ENCODE assay signal across 1 cellular context in the genomic region with DNA sequence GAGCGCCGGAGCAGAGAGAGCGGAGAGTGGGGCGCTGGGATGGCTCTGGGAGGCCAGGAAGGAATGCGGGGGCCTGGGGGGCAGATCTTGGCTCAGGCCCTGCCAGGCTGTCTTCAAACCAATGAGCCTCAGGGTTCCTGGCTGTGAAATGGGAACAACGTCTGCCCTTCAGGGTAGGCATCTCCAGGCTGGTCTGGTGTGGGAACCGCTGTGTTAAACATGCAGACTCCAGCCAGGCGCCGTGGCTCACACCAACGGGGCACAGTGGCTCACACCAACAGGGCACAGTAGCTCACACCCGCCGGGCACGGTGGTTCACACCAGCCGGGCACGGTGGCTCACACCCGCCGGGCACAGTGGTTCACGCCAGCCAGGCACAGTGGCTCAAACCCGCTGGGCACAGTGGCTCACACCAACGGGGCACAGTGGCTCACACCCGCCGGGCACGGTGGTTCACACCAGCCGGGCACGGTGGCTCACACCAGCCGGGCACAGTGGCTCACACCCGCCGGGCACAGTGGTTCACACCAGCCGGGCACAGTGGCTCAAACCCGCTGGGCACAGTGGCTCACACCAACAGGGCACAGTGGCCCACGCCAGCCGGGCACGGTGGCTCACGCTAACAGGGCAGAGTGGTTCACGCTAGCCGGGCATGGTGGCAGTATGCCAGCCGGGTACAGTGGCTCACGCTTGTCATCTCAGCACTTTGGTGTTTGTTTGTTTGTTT.
TF ChIP-seq lines count a peak whose summit lies in the region.

No MANE protein-coding gene starts in this region.

TF ChIP-seq in HepG2, 621 proteins besides CTCF, POLR2A, EP300 and RAD21 (continued from another document and continues in another):
- no peak for TF ChIP-seq GPBP1L1 (CRISPR knock-in tag; IDR thresholded peaks at IDR 0.05)
- no peak for TF ChIP-seq KMT2A (CRISPR knock-in tag; IDR thresholded peaks at IDR 0.05)
- TF ChIP-seq ZNF747 (CRISPR knock-in tag; IDR thresholded peaks at IDR 0.05; ENCODE audit: borderline replicate concordance) = no peak
- no peak for TF ChIP-seq HNF4A (CRISPR knock-in tag; IDR thresholded peaks at IDR 0.05)
- TF ChIP-seq PAF1 (CRISPR knock-in tag; IDR thresholded peaks at IDR 0.05) = no peak
- peak; percentile 97 for TF ChIP-seq ZNF629 (CRISPR knock-in tag; conservative IDR thresholded peaks at IDR 0.05)
- no peak for TF ChIP-seq ZNF34 (CRISPR knock-in tag; IDR thresholded peaks at IDR 0.05; ENCODE audit: borderline replicate concordance)
- no peak for TF ChIP-seq HMGXB3 (CRISPR knock-in tag; IDR thresholded peaks at IDR 0.05; ENCODE audit: borderline replicate concordance)
- TF ChIP-seq HHEX (CRISPR knock-in tag; IDR thresholded peaks at IDR 0.05) = no peak
- TF ChIP-seq HIC2 (CRISPR knock-in tag; IDR thresholded peaks at IDR 0.05; ENCODE audit: low read depth) = peak; percentile 63; the same call in 1 of the 2 replicates
- TF ChIP-seq ZNF776 (CRISPR knock-in tag; IDR thresholded peaks at IDR 0.05) = no peak
- TF ChIP-seq MBD4 (IDR thresholded peaks at IDR 0.05; ENCODE audit: borderline replicate concordance, low read length) = no peak
- peak; percentile 81 for TF ChIP-seq ZNF18 (CRISPR knock-in tag; IDR thresholded peaks at IDR 0.05; ENCODE audit: insufficient replicate concordance)
- TF ChIP-seq, protein P1, sequence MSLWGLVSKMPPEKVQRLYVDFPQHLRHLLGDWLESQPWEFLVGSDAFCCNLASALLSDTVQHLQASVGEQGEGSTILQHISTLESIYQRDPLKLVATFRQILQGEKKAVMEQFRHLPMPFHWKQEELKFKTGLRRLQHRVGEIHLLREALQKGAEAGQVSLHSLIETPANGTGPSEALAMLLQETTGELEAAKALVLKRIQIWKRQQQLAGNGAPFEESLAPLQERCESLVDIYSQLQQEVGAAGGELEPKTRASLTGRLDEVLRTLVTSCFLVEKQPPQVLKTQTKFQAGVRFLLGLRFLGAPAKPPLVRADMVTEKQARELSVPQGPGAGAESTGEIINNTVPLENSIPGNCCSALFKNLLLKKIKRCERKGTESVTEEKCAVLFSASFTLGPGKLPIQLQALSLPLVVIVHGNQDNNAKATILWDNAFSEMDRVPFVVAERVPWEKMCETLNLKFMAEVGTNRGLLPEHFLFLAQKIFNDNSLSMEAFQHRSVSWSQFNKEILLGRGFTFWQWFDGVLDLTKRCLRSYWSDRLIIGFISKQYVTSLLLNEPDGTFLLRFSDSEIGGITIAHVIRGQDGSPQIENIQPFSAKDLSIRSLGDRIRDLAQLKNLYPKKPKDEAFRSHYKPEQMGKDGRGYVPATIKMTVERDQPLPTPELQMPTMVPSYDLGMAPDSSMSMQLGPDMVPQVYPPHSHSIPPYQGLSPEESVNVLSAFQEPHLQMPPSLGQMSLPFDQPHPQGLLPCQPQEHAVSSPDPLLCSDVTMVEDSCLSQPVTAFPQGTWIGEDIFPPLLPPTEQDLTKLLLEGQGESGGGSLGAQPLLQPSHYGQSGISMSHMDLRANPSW (CRISPR knock-in tag; IDR thresholded peaks at IDR 0.05; ENCODE audit: borderline replicate concordance) = no peak
- TF ChIP-seq, protein P2, sequence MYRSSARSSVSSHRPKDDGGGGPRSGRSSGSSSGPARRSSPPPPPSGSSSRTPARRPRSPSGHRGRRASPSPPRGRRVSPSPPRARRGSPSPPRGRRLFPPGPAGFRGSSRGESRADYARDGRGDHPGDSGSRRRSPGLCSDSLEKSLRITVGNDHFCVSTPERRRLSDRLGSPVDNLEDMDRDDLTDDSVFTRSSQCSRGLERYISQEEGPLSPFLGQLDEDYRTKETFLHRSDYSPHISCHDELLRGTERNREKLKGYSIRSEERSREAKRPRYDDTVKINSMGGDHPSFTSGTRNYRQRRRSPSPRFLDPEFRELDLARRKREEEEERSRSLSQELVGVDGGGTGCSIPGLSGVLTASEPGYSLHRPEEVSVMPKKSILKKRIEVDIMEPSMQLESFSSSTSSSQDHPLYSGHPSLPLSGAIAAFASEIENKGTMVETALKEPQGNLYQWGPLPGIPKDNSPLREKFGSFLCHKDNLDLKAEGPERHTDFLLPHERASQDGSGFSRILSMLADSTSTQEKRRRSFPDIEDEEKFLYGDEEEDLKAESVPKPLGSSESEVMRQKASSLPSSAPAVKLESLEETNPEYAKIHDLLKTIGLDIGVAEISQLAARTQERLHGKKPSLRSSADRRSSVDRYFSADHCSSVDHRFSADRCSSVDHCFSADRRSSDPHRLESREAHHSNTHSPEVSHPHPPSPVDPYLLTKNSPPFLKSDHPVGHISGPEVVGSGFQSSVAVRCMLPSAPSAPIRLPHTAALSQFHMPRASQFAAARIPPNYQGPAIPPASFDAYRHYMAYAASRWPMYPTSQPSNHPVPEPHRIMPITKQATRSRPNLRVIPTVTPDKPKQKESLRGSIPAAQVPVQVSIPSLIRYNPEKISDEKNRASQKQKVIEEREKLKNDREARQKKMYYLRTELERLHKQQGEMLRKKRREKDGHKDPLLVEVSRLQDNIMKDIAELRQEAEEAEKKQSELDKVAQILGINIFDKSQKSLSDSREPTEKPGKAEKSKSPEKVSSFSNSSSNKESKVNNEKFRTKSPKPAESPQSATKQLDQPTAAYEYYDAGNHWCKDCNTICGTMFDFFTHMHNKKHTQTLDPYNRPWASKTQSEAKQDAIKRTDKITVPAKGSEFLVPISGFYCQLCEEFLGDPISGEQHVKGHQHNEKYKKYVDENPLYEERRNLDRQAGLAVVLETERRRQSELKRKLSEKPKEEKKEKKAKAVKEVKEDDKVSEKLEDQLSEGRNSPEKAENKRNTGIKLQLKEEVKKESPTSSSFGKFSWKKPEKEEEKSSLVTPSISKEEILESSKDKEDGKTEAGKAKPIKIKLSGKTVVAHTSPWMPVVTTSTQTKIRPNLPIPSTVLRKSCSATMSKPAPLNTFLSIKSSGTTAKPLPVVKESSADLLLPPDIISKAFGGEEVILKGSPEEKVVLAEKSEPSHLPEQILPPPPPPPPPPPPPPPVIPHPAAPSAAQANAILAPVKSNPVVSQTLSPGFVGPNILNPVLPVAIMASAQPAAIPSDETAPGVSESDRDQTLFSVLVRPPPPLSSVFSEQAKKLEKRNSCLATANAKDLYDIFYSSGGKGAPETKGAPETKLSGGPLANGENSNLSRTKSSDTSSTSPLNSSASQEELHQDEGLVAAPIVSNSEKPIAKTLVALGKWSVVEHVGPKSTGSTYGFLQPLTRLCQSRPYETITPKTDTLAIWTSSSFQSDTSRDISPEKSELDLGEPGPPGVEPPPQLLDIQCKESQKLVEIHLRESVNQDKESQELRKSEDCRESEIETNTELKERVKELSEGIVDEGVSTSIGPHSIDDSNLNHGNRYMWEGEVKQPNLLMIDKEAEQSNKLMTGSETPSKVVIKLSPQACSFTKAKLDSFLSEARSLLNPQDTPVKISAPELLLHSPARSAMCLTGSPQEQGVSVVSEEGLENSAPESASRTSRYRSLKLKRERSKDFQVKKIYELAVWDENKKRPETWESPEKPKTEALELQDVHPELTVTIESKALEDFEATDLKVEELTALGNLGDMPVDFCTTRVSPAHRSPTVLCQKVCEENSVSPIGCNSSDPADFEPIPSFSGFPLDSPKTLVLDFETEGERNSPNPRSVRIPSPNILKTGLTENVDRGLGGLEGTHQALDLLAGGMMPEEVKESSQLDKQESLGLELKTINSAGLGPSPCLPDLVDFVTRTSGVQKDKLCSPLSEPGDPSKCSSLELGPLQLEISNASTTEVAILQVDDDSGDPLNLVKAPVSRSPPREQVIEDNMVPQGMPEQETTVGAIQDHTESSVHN (CRISPR knock-in tag; IDR thresholded peaks at IDR 0.05) = no peak
- TF ChIP-seq HNRNPL (IDR thresholded peaks at IDR 0.05; ENCODE audit: low read depth, low read length) = peak; percentile 99
- no peak for TF ChIP-seq ASH2L (IDR thresholded peaks at IDR 0.05; ENCODE audit: insufficient read length, low read depth, low read length)
- no peak for TF ChIP-seq DNMT3B (CRISPR knock-in tag; conservative IDR thresholded peaks at IDR 0.05)
- TF ChIP-seq ZNF703 (CRISPR knock-in tag; IDR thresholded peaks at IDR 0.05; ENCODE audit: borderline replicate concordance) = no peak
- TF ChIP-seq, protein P3, sequence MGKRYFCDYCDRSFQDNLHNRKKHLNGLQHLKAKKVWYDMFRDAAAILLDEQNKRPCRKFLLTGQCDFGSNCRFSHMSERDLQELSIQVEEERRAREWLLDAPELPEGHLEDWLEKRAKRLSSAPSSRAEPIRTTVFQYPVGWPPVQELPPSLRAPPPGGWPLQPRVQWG (CRISPR knock-in tag; IDR thresholded peaks at IDR 0.05; ENCODE audit: borderline replicate concordance, low read depth) = no peak
- 0 out of 2 replicates have a peak, but pooled peaks have one; percentile 29 for TF ChIP-seq ADNP (CRISPR knock-in tag; IDR thresholded peaks at IDR 0.05)
- no peak for TF ChIP-seq SMC3 (IDR thresholded peaks at IDR 0.05; ENCODE audit: low read length)
- TF ChIP-seq, protein P4, sequence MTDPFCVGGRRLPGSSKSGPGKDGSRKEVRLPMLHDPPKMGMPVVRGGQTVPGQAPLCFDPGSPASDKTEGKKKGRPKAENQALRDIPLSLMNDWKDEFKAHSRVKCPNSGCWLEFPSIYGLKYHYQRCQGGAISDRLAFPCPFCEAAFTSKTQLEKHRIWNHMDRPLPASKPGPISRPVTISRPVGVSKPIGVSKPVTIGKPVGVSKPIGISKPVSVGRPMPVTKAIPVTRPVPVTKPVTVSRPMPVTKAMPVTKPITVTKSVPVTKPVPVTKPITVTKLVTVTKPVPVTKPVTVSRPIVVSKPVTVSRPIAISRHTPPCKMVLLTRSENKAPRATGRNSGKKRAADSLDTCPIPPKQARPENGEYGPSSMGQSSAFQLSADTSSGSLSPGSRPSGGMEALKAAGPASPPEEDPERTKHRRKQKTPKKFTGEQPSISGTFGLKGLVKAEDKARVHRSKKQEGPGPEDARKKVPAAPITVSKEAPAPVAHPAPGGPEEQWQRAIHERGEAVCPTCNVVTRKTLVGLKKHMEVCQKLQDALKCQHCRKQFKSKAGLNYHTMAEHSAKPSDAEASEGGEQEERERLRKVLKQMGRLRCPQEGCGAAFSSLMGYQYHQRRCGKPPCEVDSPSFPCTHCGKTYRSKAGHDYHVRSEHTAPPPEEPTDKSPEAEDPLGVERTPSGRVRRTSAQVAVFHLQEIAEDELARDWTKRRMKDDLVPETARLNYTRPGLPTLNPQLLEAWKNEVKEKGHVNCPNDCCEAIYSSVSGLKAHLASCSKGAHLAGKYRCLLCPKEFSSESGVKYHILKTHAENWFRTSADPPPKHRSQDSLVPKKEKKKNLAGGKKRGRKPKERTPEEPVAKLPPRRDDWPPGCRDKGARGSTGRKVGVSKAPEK (CRISPR knock-in tag; IDR thresholded peaks at IDR 0.05; ENCODE audit: borderline replicate concordance) = 0 out of 2 replicates have a peak, but pooled peaks have one; percentile 42
- no peak for TF ChIP-seq ZNF552 (CRISPR knock-in tag; IDR thresholded peaks at IDR 0.05; ENCODE audit: borderline replicate concordance)
- no peak for TF ChIP-seq NCOA2 (CRISPR knock-in tag; IDR thresholded peaks at IDR 0.05)
- no peak for TF ChIP-seq KDM3A (CRISPR knock-in tag; IDR thresholded peaks at IDR 0.05; ENCODE audit: low read depth)
- TF ChIP-seq ZNF432 (CRISPR knock-in tag; IDR thresholded peaks at IDR 0.05; ENCODE audit: borderline replicate concordance) = no peak
